18 cellular contexts compared by ENCODE assay signal in the genomic region with DNA sequence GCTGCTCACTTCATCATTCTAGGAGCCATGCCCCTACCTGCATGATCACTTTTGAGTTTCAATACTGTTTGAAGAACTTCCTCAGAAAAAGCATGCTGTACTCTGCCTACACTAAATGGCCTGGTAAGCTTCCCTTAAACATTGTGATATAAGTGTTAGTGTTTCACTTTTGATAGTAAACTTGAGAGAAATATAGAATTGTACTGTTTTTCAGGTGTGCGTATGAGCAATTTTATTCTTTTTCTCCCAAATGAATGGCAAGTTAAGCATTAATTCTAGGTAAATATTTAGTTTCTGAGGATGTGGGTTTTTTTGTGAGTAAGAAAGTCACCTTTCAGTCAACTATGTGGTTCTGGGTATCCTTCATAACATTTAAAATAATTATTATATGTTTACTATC.
A peak's percentile ranks its signal among the peaks of the same experiment; 100 is the strongest.
DNase-seq lines count a peak whose midpoint lies in the region; ATAC-seq, FAIRE-seq and TF ChIP-seq lines count a peak whose summit lies in the region.
"Had no signal": no experiment of that assay in that cellular context is flagged by ENCODE, and none has a peak within 500 bp of the region (broad histone marks: within the 10 kb centered on the region; RNA-seq: fewer than 3 reads in every experiment).

No MANE protein-coding gene starts in this region.

- intact Hi-C loops in endothelial cell of umbilical vein (cut with micrococcal nuclease), result loop anchor here (10.0 kb wide), 2 partner anchors 206 to 524 kb away; no protein-coding TSS in a partner anchor

- peaks cover 14% of the 10 kb centered on the region for H3K4me1 Mint-ChIP-seq in activated CD8-positive, alpha-beta memory T cell treated with anti-CD3 and anti-CD28 coated beads, Interleukin-2, amount 10 ng/mL, durations not matched to agents 7 days and 5 days

- dilution Hi-C loops in endothelial cell of umbilical vein (cut with MboI; ENCODE audit: extremely low pct_ligation_motif_present, low sequenced_read_pairs), result no loop called here

- peaks cover 47% of the 10 kb centered on the region for H3K36me3 Mint-ChIP-seq in activated CD8-positive, alpha-beta memory T cell treated with anti-CD3 and anti-CD28 coated beads, Interleukin-2, amount 10 ng/mL, durations not matched to agents 7 days and 5 days

- H3K9ac ChIP-seq in endothelial cell of umbilical vein (replicated peaks; ENCODE audit: extremely low read depth, insufficient read depth, low read length) (no peak overlapping the region), MM.1S (ENCODE audit: low read length) (no peak overlapping the region)

- no peaks in the 10 kb centered on the region for H3K27me3 Mint-ChIP-seq in activated CD8-positive, alpha-beta memory T cell treated with anti-CD3 and anti-CD28 coated beads, Interleukin-2, amount 10 ng/mL, durations not matched to agents 7 days and 5 days

- peaks cover 27% of the 10 kb centered on the region for H3K4me1 ChIP-seq in endothelial cell of umbilical vein (ENCODE audit: control insufficient read depth, extremely low read depth, insufficient read depth, low read length)
- H3K4me1 ChIP-seq in MM.1S (ENCODE audit: low read length), result no peaks in the 10 kb centered on the region

- peak overlapping the region; percentile 100 for H3K27ac ChIP-seq in endothelial cell of umbilical vein (ENCODE audit: insufficient read depth, low read depth, low read length)
- no peak overlapping the region for H3K27ac ChIP-seq in MM.1S (ENCODE audit: low read length)
- H3K27ac ChIP-seq: C4-2B had no signal

- POLR2A ChIA-PET in endothelial cell of umbilical vein (lab: Charles Lee), result no interaction called here

- H3K9me2 ChIP-seq in MM.1S (replicated peaks; ENCODE audit: insufficient read depth, low read length), result no peaks in the 10 kb centered on the region

- CTCF ChIA-PET in activated CD8-positive, alpha-beta memory T cell treated with anti-CD3 and anti-CD28 coated beads, Interleukin-2, amount 10 ng/mL, durations not matched to agents 7 days and 5 days (lab: Charles Lee), result no interaction called here
- CTCF ChIA-PET in endothelial cell of umbilical vein (lab: Charles Lee), result interaction anchor here (1.3 kb wide), 1 partner anchor 18 kb away, joined by 3 read pairs; no protein-coding TSS in a partner anchor

- TF ChIP-seq CTCF in endothelial cell of umbilical vein (IDR thresholded peaks at IDR 0.05; ENCODE audit: extremely low read depth in 1 of 2, insufficient read depth in 1 of 2, low read depth in 1 of 2, low read length in 2 of 2) (no peak), MM.1S (IDR thresholded peaks at IDR 0.05; ENCODE audit: low read length) (no peak)

- BruUV-seq in endothelial cell of umbilical vein (replicated peaks; lab: Mats Ljungman, UMichigan), result no TSS peak

- no peaks in the 10 kb centered on the region for H3K36me3 ChIP-seq in endothelial cell of umbilical vein (ENCODE audit: control insufficient read depth in 2 of 2, extremely low read depth in 1 of 2, insufficient read depth in 2 of 2, low read length in 2 of 2)
- no peaks in the 10 kb centered on the region for H3K36me3 ChIP-seq in MM.1S (replicated peaks; ENCODE audit: insufficient read depth, low read length)

- no peaks in the 10 kb centered on the region for H4K20me1 ChIP-seq in endothelial cell of umbilical vein (replicated peaks; ENCODE audit: control insufficient read depth, extremely low read depth, insufficient read depth, low read length)
- H4K20me1 ChIP-seq in MM.1S (ENCODE audit: insufficient read depth, low read length), result no peaks in the 10 kb centered on the region

- no peaks in the 10 kb centered on the region for H3K9me3 Mint-ChIP-seq in activated CD8-positive, alpha-beta memory T cell treated with anti-CD3 and anti-CD28 coated beads, Interleukin-2, amount 10 ng/mL, durations not matched to agents 7 days and 5 days (ENCODE audit: low read depth)

- no peak overlapping the region for H3K4me2 ChIP-seq in endothelial cell of umbilical vein (ENCODE audit: insufficient read depth, low read length)
- no peak overlapping the region for H3K4me2 ChIP-seq in MM.1S (ENCODE audit: low read depth, low read length)
- H3K4me2 ChIP-seq: A549 had no signal

- no peaks in the 10 kb centered on the region for H3K27me3 ChIP-seq in endothelial cell of umbilical vein (ENCODE audit: control insufficient read depth in 2 of 2, insufficient read depth in 2 of 2, low read length in 2 of 2)
- no peaks in the 10 kb centered on the region for H3K27me3 ChIP-seq in MM.1S (replicated peaks; ENCODE audit: insufficient read depth, low read length)

- TF ChIP-seq POLR2A in endothelial cell of umbilical vein (IDR thresholded peaks at IDR 0.05; ENCODE audit: low read depth, low read length), result no peak

- H3K4me3 Mint-ChIP-seq in activated CD8-positive, alpha-beta memory T cell treated with anti-CD3 and anti-CD28 coated beads, Interleukin-2, amount 10 ng/mL, durations not matched to agents 7 days and 5 days, result no peak overlapping the region

- no peak for FAIRE-seq in endothelial cell of umbilical vein (lab: Jason Lieb, UNC)
- FAIRE-seq in RCC 7860 (lab: Jason Lieb, UNC), result no peak
- FAIRE-seq: A549, K562 had no signal

- no peaks in the 10 kb centered on the region for H3K79me2 ChIP-seq in endothelial cell of umbilical vein (ENCODE audit: control insufficient read depth, insufficient read depth, low read length)
- H3K79me2 ChIP-seq in MM.1S (ENCODE audit: low read length), result no peaks in the 10 kb centered on the region

- H3K27ac Mint-ChIP-seq in activated CD8-positive, alpha-beta memory T cell treated with anti-CD3 and anti-CD28 coated beads, Interleukin-2, amount 10 ng/mL, durations not matched to agents 7 days and 5 days, result peak overlapping the region; percentile 5

- H2AFZ ChIP-seq in endothelial cell of umbilical vein (ENCODE audit: low read depth, low read length), result no peak overlapping the region
- no peak overlapping the region for H2AFZ ChIP-seq in MM.1S (ENCODE audit: low read length)

- ATAC-seq in activated CD8-positive, alpha-beta memory T cell treated with anti-CD3 and anti-CD28 coated beads, Interleukin-2, amount 10 ng/mL, durations not matched to agents 7 days and 5 days, result peak; percentile 20
- peak; percentile 70 for ATAC-seq in GM19463 (IDR thresholded peaks at IDR 0.05; ENCODE audit: unreplicated experiment)
- ATAC-seq in HG02981 (IDR thresholded peaks at IDR 0.05; ENCODE audit: unreplicated experiment), result peak; percentile 77
- ATAC-seq: A549, K562, PC-3 had no signal

- no peaks in the 10 kb centered on the region for H3K9me3 ChIP-seq in endothelial cell of umbilical vein (replicated peaks; ENCODE audit: control insufficient read depth, insufficient read depth, low read length)
- H3K9me3 ChIP-seq in MM.1S (replicated peaks; ENCODE audit: insufficient read depth, low read length), result no peaks in the 10 kb centered on the region
- H3K9me3 ChIP-seq: A549 had no signal

- no peaks in the 10 kb centered on the region for H3F3A ChIP-seq in MM.1S (ENCODE audit: insufficient read depth, low read length)

- H3K4me3 ChIP-seq in endothelial cell of umbilical vein (replicated peaks in 1 of 3; ENCODE audit: insufficient read depth in 1 of 3, low read depth in 1 of 3, low read length in 3 of 3) (no peak overlapping the region), MM.1S (ENCODE audit: low read length) (no peak overlapping the region)
- H3K4me3 ChIP-seq: A549, K562 had no signal

- H3K9me1 ChIP-seq in endothelial cell of umbilical vein (replicated peaks; ENCODE audit: control insufficient read depth, extremely low read depth, insufficient read depth, low read length), result no peaks in the 10 kb centered on the region

- no peak for DNase-seq in activated CD8-positive, alpha-beta memory T cell treated with anti-CD3 and anti-CD28 coated beads, Interleukin-2, amount 10 ng/mL, durations not matched to agents 7 days and 5 days
- DNase-seq in activated CD8-positive, alpha-beta memory T cell treated with anti-CD3 and anti-CD28 coated beads, Interleukin-2, amount 50 U/mL, for 4 hours, result no peak
- DNase-seq in endothelial cell of umbilical vein (ENCODE audit: low read depth, low spot score) (no peak), RCC 7860 (ENCODE audit: low spot score) (no peak), hepatic stellate cell (ENCODE audit: low spot score) (no peak), MM.1S (no peak)
- DNase-seq: COR-L47, DMS153, H7, NCI-H1092, NCI-H1694 treated with DMSO at 0.1 percent for 48 hours, NCI-H69, PC-3 had no signal

TF ChIP-seq in endothelial cell of umbilical vein, 7 proteins besides CTCF, POLR2A, EP300 and RAD21:
- TF ChIP-seq POLR2AphosphoS5 (IDR thresholded peaks at IDR 0.05; ENCODE audit: insufficient read depth, low read depth, low read length) (no peak), FOS (IDR thresholded peaks at IDR 0.05; ENCODE audit: borderline replicate concordance, insufficient read depth, low read length) (no peak), GATA2 (IDR thresholded peaks at IDR 0.05; ENCODE audit: insufficient read depth, insufficient read length, low read depth, low read length) (no peak), MYC (IDR thresholded peaks at IDR 0.05; ENCODE audit: low read depth, low read length) (no peak), JUN (IDR thresholded peaks at IDR 0.05; ENCODE audit: borderline replicate concordance, insufficient read depth, insufficient read length, low read depth) (no peak), EZH2 (IDR thresholded peaks at IDR 0.05; ENCODE audit: borderline replicate concordance, low read depth, low read length, severe bottlenecking) (no peak)
- TF ChIP-seq, protein P1, sequence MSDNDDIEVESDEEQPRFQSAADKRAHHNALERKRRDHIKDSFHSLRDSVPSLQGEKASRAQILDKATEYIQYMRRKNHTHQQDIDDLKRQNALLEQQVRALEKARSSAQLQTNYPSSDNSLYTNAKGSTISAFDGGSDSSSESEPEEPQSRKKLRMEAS (IDR thresholded peaks at IDR 0.05; ENCODE audit: insufficient read depth, insufficient read length), result no peak

Comparison
In these comparisons a context has a peak if more than half of its experiments do, and no peak if none do; other contexts are left out.
1. ATAC-seq: peak in every context shown above with its lines; median percentile 77 in HG02981; 70 in GM19463; 20 in activated CD8-positive, alpha-beta memory T cell treated with anti-CD3 and anti-CD28 coated beads, Interleukin-2, amount 10 ng/mL, durations not matched to agents 7 days and 5 days.